Comparison of ENCODE assay signal across 8 cellular contexts in the genomic region with DNA sequence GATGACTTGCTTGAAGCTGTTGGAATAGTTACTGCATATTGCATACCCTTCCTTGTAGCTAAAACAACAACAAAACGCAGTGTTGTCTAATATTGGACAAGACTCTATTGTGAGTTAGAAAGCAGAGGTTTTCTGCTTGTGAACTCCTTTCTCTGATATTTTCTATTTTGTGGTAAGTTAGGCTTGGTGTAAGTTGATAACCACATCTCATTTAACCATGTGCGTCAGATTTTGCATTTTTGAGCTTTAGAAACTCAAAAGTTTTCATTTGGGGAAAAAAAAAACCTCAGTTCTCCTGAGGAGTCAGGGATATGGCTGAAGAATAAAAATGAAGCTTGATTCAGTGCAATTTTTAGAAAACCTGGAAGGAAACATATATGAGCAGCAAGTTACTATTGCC. TPM values are rescaled to one million over a fixed set of nuclear protein-coding genes. Genes with fewer than 3 reads are reported as not detected.
DNase-seq lines count a peak whose midpoint lies in the region; ATAC-seq and TF ChIP-seq lines count a peak whose summit lies in the region.

No MANE protein-coding gene starts in this region.

- TF ChIP-seq CTCF in stomach (IDR thresholded peaks at IDR 0.05), result no peak

- no peak for TF ChIP-seq EP300 in stomach (IDR thresholded peaks at IDR 0.05)

- H3K4me1 Mint-ChIP-seq in activated naive CD8-positive, alpha-beta T cell treated with anti-CD3 and anti-CD28 coated beads, Interleukin-2, amount 10 ng/mL, durations not matched to agents 7 days and 5 days, result peaks cover 31% of the 10 kb centered on the region
- H3K4me1 Mint-ChIP-seq in immature natural killer cell, result peaks cover 56 to 68% of the 10 kb centered on the region in 2 donors

- no peak for ATAC-seq in activated naive CD8-positive, alpha-beta T cell treated with anti-CD3 and anti-CD28 coated beads, Interleukin-2, amount 10 ng/mL, durations not matched to agents 7 days and 5 days (ENCODE audit: low read depth)
- ATAC-seq in HG03457 (IDR thresholded peaks at IDR 0.05; ENCODE audit: unreplicated experiment), result no peak
- no peak for ATAC-seq in HG03469 (IDR thresholded peaks at IDR 0.05; ENCODE audit: unreplicated experiment)
- no peak for ATAC-seq in HG03378 (IDR thresholded peaks at IDR 0.05; ENCODE audit: unreplicated experiment)

- peak overlapping the region; percentile 89 for H3K4me3 Mint-ChIP-seq in activated naive CD8-positive, alpha-beta T cell treated with anti-CD3 and anti-CD28 coated beads, Interleukin-2, amount 10 ng/mL, durations not matched to agents 7 days and 5 days
- H3K4me3 Mint-ChIP-seq in immature natural killer cell, result peak overlapping the region; percentile 90 to 98 (median 93)

- POLR2A ChIA-PET in activated naive CD8-positive, alpha-beta T cell treated with anti-CD3 and anti-CD28 coated beads, Interleukin-2, amount 10 ng/mL, durations not matched to agents 7 days and 5 days (lab: Charles Lee), result interaction anchor here (1.0 to 3.9 kb wide), 4 partner anchors 8 to 100 kb away, joined by 3 to 34 read pairs (median 20); a partner anchor contains a TSS

- H3K4me3 ChIP-seq in HUES64 (ENCODE audit: low read length) (peak overlapping the region; percentile 76), stomach (peak overlapping the region; percentile 75 to 94 (median 81))

- intact Hi-C loops in stomach (cut with DNase I; ENCODE audit: low total_unique reads), result no loop called here

- H3K27ac ChIP-seq in HUES64 (ENCODE audit: low read depth, low read length), result 0 out of 2 replicates have a peak overlapping the region, but pooled peaks have one; percentile 97
- peak overlapping the region; percentile 89 to 100 (median 99) for H3K27ac ChIP-seq in stomach

- TF ChIP-seq POLR2A in stomach (IDR thresholded peaks at IDR 0.05), result no peak

- no peaks in the 10 kb centered on the region for H3K9me3 ChIP-seq in HUES64 (ENCODE audit: insufficient read depth, low read depth, low read length)
- no peaks in the 10 kb centered on the region for H3K9me3 ChIP-seq in stomach

- peaks cover 31% of the 10 kb centered on the region for H3K36me3 ChIP-seq in HUES64 (ENCODE audit: insufficient read depth, low read length)
- H3K36me3 ChIP-seq in stomach, result peaks cover 7 to 34% (median 27%) of the 10 kb centered on the region in 4 donors

- peak overlapping the region; percentile 96 for H3K9ac ChIP-seq in HUES64 (ENCODE audit: low read depth, low read length)

- H3K36me3 Mint-ChIP-seq in activated naive CD8-positive, alpha-beta T cell treated with anti-CD3 and anti-CD28 coated beads, Interleukin-2, amount 10 ng/mL, durations not matched to agents 7 days and 5 days, result peaks cover 27% of the 10 kb centered on the region
- H3K36me3 Mint-ChIP-seq in immature natural killer cell, result peaks cover 0 to 12% (median 0%) of the 10 kb centered on the region in 3 donors

- peak overlapping the region; percentile 96 for H3K27ac Mint-ChIP-seq in activated naive CD8-positive, alpha-beta T cell treated with anti-CD3 and anti-CD28 coated beads, Interleukin-2, amount 10 ng/mL, durations not matched to agents 7 days and 5 days
- peak overlapping the region; percentile 94 to 99 (median 96) for H3K27ac Mint-ChIP-seq in immature natural killer cell

- no peak for DNase-seq in activated naive CD8-positive, alpha-beta T cell treated with anti-CD3 and anti-CD28 coated beads, Interleukin-2, amount 10 ng/mL, durations not matched to agents 7 days and 5 days
- DNase-seq in immature natural killer cell (no peak), stomach (no peak), D341Med (ENCODE audit: low spot score) (no peak)

- no peaks in the 10 kb centered on the region for H3K27me3 ChIP-seq in HUES64 (ENCODE audit: insufficient read depth, low read length)
- H3K27me3 ChIP-seq in stomach, result no peaks in the 10 kb centered on the region

- no peaks in the 10 kb centered on the region for H3K9me3 Mint-ChIP-seq in activated naive CD8-positive, alpha-beta T cell treated with anti-CD3 and anti-CD28 coated beads, Interleukin-2, amount 10 ng/mL, durations not matched to agents 7 days and 5 days
- H3K9me3 Mint-ChIP-seq in immature natural killer cell, result no peaks in the 10 kb centered on the region

- H3K4me1 ChIP-seq in HUES64 (ENCODE audit: insufficient read depth, low read length) (peaks cover 9% of the 10 kb centered on the region; the same call in 1 of the 2 replicates), stomach (peaks cover 41 to 64% (median 58%) of the 10 kb centered on the region in 4 donors)

- WGBS in HUES64, result 25% methylated on average over 1 of the region's 2 CpGs
- 3 to 11% (median 7%) methylated on average over 2 of the region's 2 CpGs for WGBS in stomach, 5 donors

- H3K27me3 Mint-ChIP-seq in activated naive CD8-positive, alpha-beta T cell treated with anti-CD3 and anti-CD28 coated beads, Interleukin-2, amount 10 ng/mL, durations not matched to agents 7 days and 5 days, result no peaks in the 10 kb centered on the region
- peaks cover 12 to 21% (median 17%) of the 10 kb centered on the region in 3 donors for H3K27me3 Mint-ChIP-seq in immature natural killer cell (ENCODE audit: low read depth in 3 of 3)

RNA-seq across cellular contexts. Expression of a gene that starts 1.5 kb away (rescaled TPM):
- 69.1 TPM for polyA plus RNA-seq in HUES64 (2013, experiment 1 of 2)
- 88.1 TPM for polyA plus RNA-seq in HUES64 (2013, experiment 2 of 2)
- 100 to 1,000 TPM; 141 to 165 TPM for total RNA-seq in activated naive CD8-positive, alpha-beta T cell treated with anti-CD3 and anti-CD28 coated beads, Interleukin-2, amount 10 ng/mL, durations not matched to agents 7 days and 5 days
- polyA plus RNA-seq in immature natural killer cell, result 10 to 100 TPM in 1 of 3 donors, 1 to 10 TPM in 2; 5.8 to 24.3 (median 8.0) TPM
- total RNA-seq in stomach, result 100 to 1,000 TPM in 2 of 5 donors, 10 to 100 TPM in 3; 18.7 to 380 (median 80.0) TPM
- 10 to 100 TPM; 16.1 to 22.5 (median 17.1) TPM for polyA plus RNA-seq in stomach
